ENCODE assay signal across 8 cellular contexts in the genomic region with DNA sequence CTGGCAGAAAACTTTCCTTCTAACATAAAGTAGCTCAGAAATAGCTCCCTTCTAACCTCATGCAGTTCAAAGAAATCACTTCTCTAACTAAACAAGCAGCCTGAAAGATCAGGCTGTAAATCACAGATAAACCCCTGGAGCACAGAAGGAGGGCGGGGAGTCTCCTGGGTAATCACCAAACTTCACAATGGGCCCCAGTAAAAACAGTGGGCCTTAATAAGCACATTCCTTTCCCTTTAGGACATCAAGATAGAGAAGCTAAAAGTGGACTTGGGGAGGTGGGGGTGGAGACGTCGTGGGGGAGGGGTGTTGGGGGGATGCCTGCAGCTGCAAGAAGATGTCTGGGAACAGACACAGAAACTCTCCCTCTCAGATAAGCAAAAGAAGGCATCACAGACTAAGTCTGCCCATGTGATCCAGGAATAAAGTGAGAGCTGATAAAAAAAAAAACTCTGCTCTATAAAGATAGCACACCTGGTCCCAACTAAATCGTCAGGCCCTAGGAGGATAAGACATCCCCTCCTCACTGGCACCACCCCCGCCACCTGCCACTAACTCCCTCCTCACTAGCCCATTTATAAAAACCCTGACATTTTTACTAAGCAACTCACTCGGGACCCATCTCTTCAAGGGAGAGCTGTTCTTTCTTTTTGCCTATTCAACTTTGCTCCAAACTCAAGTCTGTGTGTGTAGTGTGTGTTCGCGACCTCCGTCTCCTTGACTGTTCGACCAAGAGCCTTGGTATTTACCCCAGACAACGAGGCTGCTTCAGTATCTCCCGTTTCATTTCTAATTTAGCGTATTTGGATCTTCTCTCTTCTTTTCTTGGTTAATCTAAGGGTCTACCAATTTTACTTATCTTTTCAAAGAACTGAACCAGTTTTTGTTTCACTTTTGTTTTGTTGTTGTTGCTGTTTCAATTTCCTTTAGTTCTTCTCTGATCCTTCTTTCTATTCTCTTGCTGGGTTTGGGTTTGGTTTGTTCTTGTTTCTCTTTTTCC. TPM values are rescaled to one million over a fixed set of nuclear protein-coding genes. Genes with fewer than 3 reads are reported as not detected.
DNase-seq lines count a peak whose midpoint lies in the region; ATAC-seq and TF ChIP-seq lines count a peak whose summit lies in the region.

No MANE protein-coding gene starts in this region.

- peak overlapping the region; percentile 95 for H3K27ac ChIP-seq in endodermal cell (ENCODE audit: low read depth, low read length)

- no peaks in the 10 kb centered on the region for H3K4me1 ChIP-seq in endodermal cell (ENCODE audit: control insufficient read depth, insufficient read depth, low read length)

- no peak overlapping the region for H3K27ac Mint-ChIP-seq in endodermal cell

- H3K27me3 Mint-ChIP-seq in endodermal cell (ENCODE audit: insufficient read depth) = no peaks in the 10 kb centered on the region

- TF ChIP-seq CTCF in endodermal cell (conservative IDR thresholded peaks at IDR 0.05) = no peak

- H3K27me3 ChIP-seq in endodermal cell (ENCODE audit: control insufficient read depth, insufficient read depth, low read length, poor library complexity, severe bottlenecking) = no peaks in the 10 kb centered on the region

- H3K36me3 ChIP-seq in endodermal cell (ENCODE audit: control insufficient read depth, insufficient read depth, low read length) = peaks cover 18% of the 10 kb centered on the region

- H3K9ac ChIP-seq in endodermal cell (ENCODE audit: extremely low read depth, low read length, poor library complexity, severe bottlenecking) = peak overlapping the region; percentile 100

- ATAC-seq in GM21528 (IDR thresholded peaks at IDR 0.05; ENCODE audit: low FRiP score, unreplicated experiment) = peak; percentile 54
- no peak for ATAC-seq in HG02642 (IDR thresholded peaks at IDR 0.05; ENCODE audit: poor library complexity, unreplicated experiment)

- peak overlapping the region; percentile 100 for H3K4me3 ChIP-seq in endodermal cell (ENCODE audit: low read length)

- peaks cover 8% of the 10 kb centered on the region for H3K9me3 Mint-ChIP-seq in endodermal cell

- H3K36me3 Mint-ChIP-seq in endodermal cell (ENCODE audit: low read depth) = peaks cover 21% of the 10 kb centered on the region

- 10 to 24% methylated on average over 6 to 13 of the region's 13 CpGs for WGBS in endodermal cell (ENCODE audit: insufficient coverage in 1 of 2, insufficient read length in 1 of 2), 2 experiments

- H3K4me3 Mint-ChIP-seq in endodermal cell = no peak overlapping the region

- H3K9me3 ChIP-seq in endodermal cell (ENCODE audit: control insufficient read depth, low read length) = peaks cover 13% of the 10 kb centered on the region

- H3K4me1 Mint-ChIP-seq in endodermal cell = peaks cover 36% of the 10 kb centered on the region

- DNase-seq in Ammon's horn (ENCODE audit: low spot score) = peak; percentile 33
- DNase-seq in RPMI7951 (ENCODE audit: low read depth) = peak; percentile 86
- peak; percentile 89 for DNase-seq in endodermal cell
- peak; percentile 3 for DNase-seq in midbrain (lab: John Stamatoyannopoulos, UW)
- no peak for DNase-seq in NCI-H446 (lab: John Stamatoyannopoulos, UW)
- no peak for DNase-seq in RKO (ENCODE audit: low spot score)

RNA-seq across cellular contexts. Expression of a gene that starts 31.7 kb away (rescaled TPM):
- total RNA-seq in RPMI7951 (2014; rRNA removed; shearing (Covaris generic)) = 54.5 and 64.5 TPM in 2 replicates
- 10 to 100 TPM; 29.7 to 46.9 TPM for total RNA-seq in endodermal cell
- 32.0 TPM for polyA plus RNA-seq in endodermal cell (2013, experiment 1 of 2)
- polyA plus RNA-seq in endodermal cell (2013, experiment 2 of 2) = 29.6 TPM

Comparison
In these comparisons a context has a peak if more than half of its experiments do, and no peak if none do; other contexts are left out.
1. DNase-seq: peak in Ammon's horn (single experiment), RPMI7951 (single experiment), endodermal cell (single experiment) and midbrain (single experiment); none in NCI-H446 (0 of 2) and RKO (single experiment).